8 cellular contexts compared by ENCODE assay signal in genomic region chr9:37415011-37415719, GRCh38.
DNase-seq lines count a peak whose midpoint lies in the region; ATAC-seq and TF ChIP-seq lines count a peak whose summit lies in the region.

No MANE protein-coding gene starts in this region.

- ATAC-seq in GM21390 (IDR thresholded peaks at IDR 0.05; ENCODE audit: unreplicated experiment), result peak; percentile 41
- ATAC-seq in central memory CD8-positive, alpha-beta T cell (replicated peaks; ENCODE audit: extremely low read depth, poor library complexity, severe bottlenecking), result peak; percentile 87
- ATAC-seq in HG02610 (IDR thresholded peaks at IDR 0.05; ENCODE audit: unreplicated experiment), result no peak

- DNase-seq in AG09319 (ENCODE audit: extremely low read depth, low read depth) (peak; percentile 25), NCI-H2081 treated with DMSO at 0.1 percent for 48 hours (lab: John Stamatoyannopoulos, UW) (peak; percentile 20)
- DNase-seq in activated CD4-positive, CD25-positive, alpha-beta regulatory T cell (lab: John Stamatoyannopoulos, UW), result peak; percentile 37 to 67 (median 53)
- DNase-seq in central memory CD8-positive, alpha-beta T cell (ENCODE audit: low spot score in 2 of 2), result peak; percentile 63 to 65
- peak; percentile 81 for DNase-seq in stimulated activated CD4-positive, alpha-beta T cell treated with anti-CD3 and anti-CD28 coated beads, Interleukin-1b, Interleukin-23, amount 100 ng/mL, for 48 hours

- H3K27me3 ChIP-seq in layer of hippocampus (ENCODE audit: control insufficient read depth, insufficient read depth, low read length), result no peaks in the 10 kb centered on the region

- H3K36me3 Mint-ChIP-seq in central memory CD8-positive, alpha-beta T cell (ENCODE audit: insufficient read depth), result peaks cover 1% of the 10 kb centered on the region

- peak; percentile 83 for TF ChIP-seq CTCF in AG09319 (IDR thresholded peaks at IDR 0.05; ENCODE audit: low read depth, low read length)

- no peaks in the 10 kb centered on the region for H3K9me3 Mint-ChIP-seq in central memory CD8-positive, alpha-beta T cell

- H3K4me3 Mint-ChIP-seq in central memory CD8-positive, alpha-beta T cell, result peak overlapping the region; percentile 27

- peak overlapping the region; percentile 66 for H3K27ac ChIP-seq in layer of hippocampus (ENCODE audit: low read depth, low read length)

- H3K27ac Mint-ChIP-seq in central memory CD8-positive, alpha-beta T cell (ENCODE audit: low read depth), result peak overlapping the region; percentile 85

- H3K27me3 Mint-ChIP-seq in central memory CD8-positive, alpha-beta T cell, result peaks cover 11% of the 10 kb centered on the region

- peaks cover 8% of the 10 kb centered on the region for H3K4me1 Mint-ChIP-seq in central memory CD8-positive, alpha-beta T cell

Comparison
In these comparisons a context has a peak if more than half of its experiments do, and no peak if none do; other contexts are left out.
1. DNase-seq: peak in every context shown above with its lines; median percentile 81 in stimulated activated CD4-positive, alpha-beta T cell treated with anti-CD3 and anti-CD28 coated beads, Interleukin-1b, Interleukin-23, amount 100 ng/mL, for 48 hours; 64 in central memory CD8-positive, alpha-beta T cell; 53 in activated CD4-positive, CD25-positive, alpha-beta regulatory T cell; 25 in AG09319; 20 in NCI-H2081 treated with DMSO at 0.1 percent for 48 hours.